Comparison of ENCODE assay signal across 8 cellular contexts in the genomic region with DNA sequence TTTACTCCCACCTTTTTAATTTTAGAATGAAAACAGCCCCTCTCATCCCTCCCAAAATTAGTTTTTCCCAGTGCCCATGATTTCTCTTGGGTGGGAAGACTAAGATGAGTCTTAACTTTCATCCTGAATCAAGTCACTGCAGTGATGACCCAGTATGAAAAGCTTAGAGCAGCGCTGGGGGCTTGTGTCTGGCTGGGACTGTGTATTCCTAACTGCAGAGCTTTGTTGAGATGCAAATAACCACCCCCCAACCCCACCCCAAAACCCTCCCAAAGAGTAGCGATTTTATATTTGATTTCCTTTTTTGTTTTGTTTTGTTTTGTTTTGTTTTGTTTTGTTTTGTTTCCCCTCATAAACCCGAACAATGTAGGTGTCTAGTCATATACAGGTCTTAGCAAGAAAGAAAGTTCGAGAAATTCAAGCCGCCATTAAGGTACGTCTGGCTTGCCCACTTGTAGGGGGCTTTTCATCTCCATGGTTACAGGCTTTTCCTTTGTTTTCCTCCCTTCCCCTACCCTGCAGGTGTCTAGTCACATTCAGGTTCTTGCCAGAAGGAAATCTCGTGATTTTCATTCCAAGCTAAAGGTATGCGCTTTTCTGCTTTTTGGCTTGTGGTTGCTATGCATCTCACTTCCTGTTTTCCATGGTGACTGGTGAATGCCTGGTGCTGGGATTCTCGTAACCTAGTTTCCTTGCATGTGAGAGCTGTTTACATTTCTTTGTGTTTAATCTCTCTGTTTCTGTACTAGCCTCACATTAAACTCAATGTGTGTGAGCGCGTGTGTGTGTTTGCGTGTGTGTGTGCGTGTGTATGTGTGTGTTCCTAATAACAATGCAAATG.
DNase-seq lines count a peak whose midpoint lies in the region; ATAC-seq and TF ChIP-seq lines count a peak whose summit lies in the region.

No MANE protein-coding gene starts in this region.

- peak overlapping the region in 42 of 59 donors; percentile 7 to 78 (median 55) for H3K27ac ChIP-seq in dorsolateral prefrontal cortex

- DNase-seq in DMS153 treated with DMSO at 0.1 percent for 48 hours (lab: John Stamatoyannopoulos, UW; ENCODE audit: unreplicated experiment) (peak; percentile 84), NCI-H1930 (lab: John Stamatoyannopoulos, UW) (peak; percentile 37 to 40), dorsolateral prefrontal cortex (peak in 1 of 10 donors; percentile 28), myocyte (ENCODE audit: low read depth) (peak; percentile 14), NCI-H82 (lab: John Stamatoyannopoulos, UW) (no peak), MG63 (no peak)

- peak overlapping the region in 40 of 59 donors; percentile 3 to 56 (median 32) for H3K4me3 ChIP-seq in dorsolateral prefrontal cortex
- H3K4me3 ChIP-seq in MG63, result no peak overlapping the region

- no peak for TF ChIP-seq CTCF in dorsolateral prefrontal cortex (IDR thresholded peaks at IDR 0.05 in 54 of 56, conservative IDR thresholded peaks at IDR 0.05 in 2 of 56; ENCODE audit: low read depth in 1 of 56, partially characterized antibody in 56 of 56)

- H3K27me3 ChIP-seq in dorsolateral prefrontal cortex (no peaks in the 10 kb centered on the region), MG63 (no peaks in the 10 kb centered on the region)

- intact Hi-C loops in dorsolateral prefrontal cortex (cut with DNase I), result no loop called here

- no peaks in the 10 kb centered on the region for H3K9me3 ChIP-seq in MG63

- no peak for ATAC-seq in HG02885 (IDR thresholded peaks at IDR 0.05; ENCODE audit: poor library complexity, unreplicated experiment)
- ATAC-seq in GM19452 (IDR thresholded peaks at IDR 0.05; ENCODE audit: unreplicated experiment), result no peak

- H3K36me3 ChIP-seq in MG63, result peaks cover 18% of the 10 kb centered on the region

Comparison
In these comparisons a context has a peak if more than half of its experiments do, and no peak if none do; other contexts are left out.
1. DNase-seq: peak in DMS153 treated with DMSO at 0.1 percent for 48 hours (single experiment), NCI-H1930 (2 of 2) and myocyte (single experiment); none in NCI-H82 (single experiment) and MG63 (single experiment).